ENCODE assay signal across 9 cellular contexts in the genomic region with DNA sequence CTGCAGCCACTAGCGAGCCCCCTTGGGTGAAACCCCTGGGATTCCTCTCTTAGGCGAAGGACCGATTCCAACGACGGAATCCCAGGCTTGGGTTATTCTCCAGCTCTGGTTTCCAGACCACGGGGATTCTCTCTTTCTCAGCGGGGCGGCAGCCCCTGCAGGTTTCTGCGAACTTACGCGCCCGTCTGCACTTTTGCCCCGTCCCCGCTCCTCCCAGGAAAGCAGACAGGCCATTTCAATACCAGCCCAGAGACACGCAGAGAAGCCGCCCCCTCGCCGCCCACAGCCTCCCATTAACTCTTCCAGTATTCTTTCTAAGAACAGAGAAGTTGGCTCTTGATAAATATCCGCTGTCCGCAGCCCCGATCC. TPM values are rescaled to one million over a fixed set of nuclear protein-coding genes. Genes with fewer than 3 reads are reported as not detected.
DNase-seq lines count a peak whose midpoint lies in the region; ATAC-seq, FAIRE-seq and TF ChIP-seq lines count a peak whose summit lies in the region.
"Had no signal": no experiment of that assay in that cellular context is flagged by ENCODE, and none has a peak within 500 bp of the region (broad histone marks: within the 10 kb centered on the region; RNA-seq: fewer than 3 reads in every experiment).

No MANE protein-coding gene starts in this region.

- H3K4me1 Mint-ChIP-seq in WTC11 = 0 out of 2 replicates have a peak, but pooled peaks cover 9% of the 10 kb centered on the region

- H3K36me3 Mint-ChIP-seq in WTC11 = peaks cover 10% of the 10 kb centered on the region

- TF ChIP-seq RAD21 in A549 (conservative IDR thresholded peaks at IDR 0.05 in 1 of 2, IDR thresholded peaks at IDR 0.05 in 1 of 2) = no peak

- H3K27me3 ChIP-seq in heart right ventricle = peaks cover 10 to 79% (median 59%) of the 10 kb centered on the region in 7 donors

- FAIRE-seq in A549 (lab: Jason Lieb, UNC) = no peak

- peaks cover 81% of the 10 kb centered on the region for H3K27me3 Mint-ChIP-seq in WTC11 (ENCODE audit: low read depth)

- H3K27ac ChIP-seq in A549 (no peak overlapping the region; a peak in 1 of 6 replicates), heart right ventricle (no peak overlapping the region)

- no peak overlapping the region for H3K27ac Mint-ChIP-seq in WTC11

- no peak for TF ChIP-seq EP300 in A549 (IDR thresholded peaks at IDR 0.05)

- TF ChIP-seq POLR2A in A549 (IDR thresholded peaks at IDR 0.05; ENCODE audit: low read length) = no peak

- peak overlapping the region; percentile 67 for H3K4me3 Mint-ChIP-seq in WTC11

- CTCF ChIA-PET in A549 (lab: Yijun Ruan, JAX) (interaction anchor here (1.1 kb wide), 1 partner anchor 1748 kb away, joined by 3 read pairs; no protein-coding TSS in a partner anchor), WTC11 (lab: Charles Lee) (interaction anchor here (0.7 to 1.8 kb wide), 2 partner anchors 224 to 965 kb away, joined by 3 to 8 read pairs; no protein-coding TSS in a partner anchor)

- peaks cover 28% of the 10 kb centered on the region for H3K9me3 Mint-ChIP-seq in WTC11

- intact Hi-C loops in heart right ventricle (cut with DNase I) = no loop called here

- POLR2A ChIA-PET in A549 (lab: Yijun Ruan, JAX) = no interaction called here
- POLR2A ChIA-PET in WTC11 (lab: Charles Lee) = no interaction called here

- H3K4me1 ChIP-seq in A549 (no peaks in the 10 kb centered on the region), heart right ventricle (peaks cover 0 to 12% (median 3%) of the 10 kb centered on the region in 9 donors)

- H3K9me3 ChIP-seq in A549 (no peaks in the 10 kb centered on the region), heart right ventricle (no peaks in the 10 kb centered on the region)

- in situ Hi-C loops in GM13977 (cut with MboI; ENCODE audit: low pct_unique_long_range_greater_than_20kb, low sequenced_read_pairs, unreplicated experiment) = no loop called here

- H3K4me2 ChIP-seq in A549 = peak overlapping the region; percentile 93

- no peak for TF ChIP-seq CTCF in A549 (IDR thresholded peaks at IDR 0.05)
- no peak for TF ChIP-seq CTCF in GM13977 (IDR thresholded peaks at IDR 0.05; ENCODE audit: extremely low read depth, insufficient read depth, missing control alignments)
- no peak for TF ChIP-seq CTCF in WTC11 (IDR thresholded peaks at IDR 0.05)
- TF ChIP-seq CTCF in heart right ventricle (IDR thresholded peaks at IDR 0.05) = no peak

- H3K36me3 ChIP-seq in heart right ventricle = no peaks in the 10 kb centered on the region

- WGBS in A549 (ENCODE audit: missing lambda C conversion rate) = 27% methylated on average over 19 of the region's 21 CpGs
- 1% methylated on average over 21 of the region's 21 CpGs for WGBS in heart right ventricle, 2 donors

- H3K4me3 ChIP-seq in A549 (peak overlapping the region; percentile 40), heart right ventricle (peak overlapping the region in 4 of 10 donors; percentile 11 to 41 (median 32))

- ATAC-seq in A549 (no peak), WTC11 (no peak), HG03097 (IDR thresholded peaks at IDR 0.05; ENCODE audit: low FRiP score, unreplicated experiment) (no peak), heart right ventricle (no peak)

- no peak for DNase-seq in A549 (ENCODE audit: low read depth in 1 of 2, low spot score in 1 of 2)
- DNase-seq in GM13977 (ENCODE audit: low spot score) = peak; percentile 36
- DNase-seq in WTC11 (ENCODE audit: low spot score) = peak; percentile 12
- DNase-seq in iPS-NIHi11 (ENCODE audit: low spot score) = peak; percentile 23
- DNase-seq in heart right ventricle = no peak
- no peak for DNase-seq in HuH-7.5 (ENCODE audit: low spot score)
- no peak for DNase-seq in NCI-H1436 (lab: John Stamatoyannopoulos, UW)

TF ChIP-seq in A549, 52 proteins besides CTCF, POLR2A, EP300 and RAD21:
- no peak for TF ChIP-seq MAZ (IDR thresholded peaks at IDR 0.05; ENCODE audit: borderline replicate concordance, low read depth, low read length)
- TF ChIP-seq, protein P1, sequence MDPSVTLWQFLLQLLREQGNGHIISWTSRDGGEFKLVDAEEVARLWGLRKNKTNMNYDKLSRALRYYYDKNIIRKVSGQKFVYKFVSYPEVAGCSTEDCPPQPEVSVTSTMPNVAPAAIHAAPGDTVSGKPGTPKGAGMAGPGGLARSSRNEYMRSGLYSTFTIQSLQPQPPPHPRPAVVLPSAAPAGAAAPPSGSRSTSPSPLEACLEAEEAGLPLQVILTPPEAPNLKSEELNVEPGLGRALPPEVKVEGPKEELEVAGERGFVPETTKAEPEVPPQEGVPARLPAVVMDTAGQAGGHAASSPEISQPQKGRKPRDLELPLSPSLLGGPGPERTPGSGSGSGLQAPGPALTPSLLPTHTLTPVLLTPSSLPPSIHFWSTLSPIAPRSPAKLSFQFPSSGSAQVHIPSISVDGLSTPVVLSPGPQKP (IDR thresholded peaks at IDR 0.05; ENCODE audit: low read depth, low read length) = no peak
- TF ChIP-seq ZSCAN20 (CRISPR knock-in tag; IDR thresholded peaks at IDR 0.05) = no peak

TF ChIP-seq in WTC11, 78 proteins besides CTCF, POLR2A, EP300 and RAD21 (continues in another document):
- no peak for TF ChIP-seq ETV6 (CRISPR knock-in tag; IDR thresholded peaks at IDR 0.05)
- no peak for TF ChIP-seq NR1H2 (CRISPR knock-in tag; IDR thresholded peaks at IDR 0.05)
- TF ChIP-seq, protein P2, sequence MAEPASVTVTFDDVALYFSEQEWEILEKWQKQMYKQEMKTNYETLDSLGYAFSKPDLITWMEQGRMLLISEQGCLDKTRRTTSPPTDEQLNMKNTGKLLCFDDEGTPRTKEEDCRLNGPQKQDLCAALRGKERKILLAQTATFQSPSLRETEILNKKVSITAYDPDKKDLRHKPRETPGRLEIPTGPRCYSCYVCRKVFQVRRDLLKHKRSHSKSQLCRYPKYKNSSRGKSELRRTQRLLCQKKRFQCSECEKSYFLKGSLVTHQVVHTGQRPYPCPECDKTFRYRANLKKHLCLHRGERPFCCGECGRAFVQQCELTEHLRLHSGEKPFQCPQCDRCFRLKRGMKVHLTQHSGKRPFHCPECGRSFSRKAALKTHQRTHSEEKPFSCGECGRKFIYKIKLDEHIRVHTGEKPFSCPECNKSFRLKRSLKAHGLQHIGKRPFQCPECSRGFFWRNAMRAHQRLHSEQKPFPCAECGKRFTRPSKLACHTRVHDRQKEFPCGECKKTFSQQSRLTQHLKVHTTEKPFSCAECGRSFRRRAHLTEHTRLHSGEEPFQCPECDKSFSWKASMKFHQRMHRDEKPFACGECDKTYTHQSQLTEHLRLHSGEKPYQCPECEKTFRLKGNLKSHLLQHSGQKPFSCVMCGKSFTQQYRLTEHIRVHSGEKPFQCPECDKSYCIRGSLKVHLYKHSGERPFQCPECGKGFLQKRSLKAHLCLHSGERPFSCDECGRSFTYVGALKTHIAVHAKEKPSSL (CRISPR knock-in tag; conservative IDR thresholded peaks at IDR 0.05) = no peak
- no peak for TF ChIP-seq RELA (CRISPR knock-in tag; IDR thresholded peaks at IDR 0.05; ENCODE audit: borderline replicate concordance)
- TF ChIP-seq, protein P3, sequence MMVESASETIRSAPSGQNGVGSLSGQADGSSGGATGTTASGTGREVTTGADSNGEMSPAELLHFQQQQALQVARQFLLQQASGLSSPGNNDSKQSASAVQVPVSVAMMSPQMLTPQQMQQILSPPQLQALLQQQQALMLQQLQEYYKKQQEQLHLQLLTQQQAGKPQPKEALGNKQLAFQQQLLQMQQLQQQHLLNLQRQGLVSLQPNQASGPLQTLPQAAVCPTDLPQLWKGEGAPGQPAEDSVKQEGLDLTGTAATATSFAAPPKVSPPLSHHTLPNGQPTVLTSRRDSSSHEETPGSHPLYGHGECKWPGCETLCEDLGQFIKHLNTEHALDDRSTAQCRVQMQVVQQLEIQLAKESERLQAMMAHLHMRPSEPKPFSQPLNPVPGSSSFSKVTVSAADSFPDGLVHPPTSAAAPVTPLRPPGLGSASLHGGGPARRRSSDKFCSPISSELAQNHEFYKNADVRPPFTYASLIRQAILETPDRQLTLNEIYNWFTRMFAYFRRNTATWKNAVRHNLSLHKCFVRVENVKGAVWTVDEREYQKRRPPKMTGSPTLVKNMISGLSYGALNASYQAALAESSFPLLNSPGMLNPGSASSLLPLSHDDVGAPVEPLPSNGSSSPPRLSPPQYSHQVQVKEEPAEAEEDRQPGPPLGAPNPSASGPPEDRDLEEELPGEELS (CRISPR knock-in tag; IDR thresholded peaks at IDR 0.05) = no peak
- TF ChIP-seq, protein P4, sequence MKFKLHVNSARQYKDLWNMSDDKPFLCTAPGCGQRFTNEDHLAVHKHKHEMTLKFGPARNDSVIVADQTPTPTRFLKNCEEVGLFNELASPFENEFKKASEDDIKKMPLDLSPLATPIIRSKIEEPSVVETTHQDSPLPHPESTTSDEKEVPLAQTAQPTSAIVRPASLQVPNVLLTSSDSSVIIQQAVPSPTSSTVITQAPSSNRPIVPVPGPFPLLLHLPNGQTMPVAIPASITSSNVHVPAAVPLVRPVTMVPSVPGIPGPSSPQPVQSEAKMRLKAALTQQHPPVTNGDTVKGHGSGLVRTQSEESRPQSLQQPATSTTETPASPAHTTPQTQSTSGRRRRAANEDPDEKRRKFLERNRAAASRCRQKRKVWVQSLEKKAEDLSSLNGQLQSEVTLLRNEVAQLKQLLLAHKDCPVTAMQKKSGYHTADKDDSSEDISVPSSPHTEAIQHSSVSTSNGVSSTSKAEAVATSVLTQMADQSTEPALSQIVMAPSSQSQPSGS (CRISPR knock-in tag; IDR thresholded peaks at IDR 0.05; ENCODE audit: borderline replicate concordance, low read depth) = no peak
- TF ChIP-seq TEAD1 (CRISPR knock-in tag; IDR thresholded peaks at IDR 0.05) = no peak
- TF ChIP-seq PRRX2 (CRISPR knock-in tag; IDR thresholded peaks at IDR 0.05) = no peak
- TF ChIP-seq, protein P5, sequence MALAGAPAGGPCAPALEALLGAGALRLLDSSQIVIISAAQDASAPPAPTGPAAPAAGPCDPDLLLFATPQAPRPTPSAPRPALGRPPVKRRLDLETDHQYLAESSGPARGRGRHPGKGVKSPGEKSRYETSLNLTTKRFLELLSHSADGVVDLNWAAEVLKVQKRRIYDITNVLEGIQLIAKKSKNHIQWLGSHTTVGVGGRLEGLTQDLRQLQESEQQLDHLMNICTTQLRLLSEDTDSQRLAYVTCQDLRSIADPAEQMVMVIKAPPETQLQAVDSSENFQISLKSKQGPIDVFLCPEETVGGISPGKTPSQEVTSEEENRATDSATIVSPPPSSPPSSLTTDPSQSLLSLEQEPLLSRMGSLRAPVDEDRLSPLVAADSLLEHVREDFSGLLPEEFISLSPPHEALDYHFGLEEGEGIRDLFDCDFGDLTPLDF (CRISPR knock-in tag; IDR thresholded peaks at IDR 0.05) = no peak

RNA-seq across cellular contexts. Expression of a gene that starts 1.2 kb away (rescaled TPM):
- 0.27 and 0.30 TPM in 2 replicates for polyA plus RNA-seq in A549 (2011; rRNA removed)
- 0.36 and 0.53 TPM in 2 replicates for polyA plus RNA-seq in A549 (2012; cell fraction: cytosol; rRNA removed)
- polyA plus RNA-seq in A549 (2012; cell fraction: nucleus; rRNA removed) = 0.49 and 0.99 TPM in 2 replicates
- polyA plus RNA-seq in A549 (2017; fragmentation: RNase III; extraction: RNeasy Plus Mini Kit Qiagen cat#74134 plus additional on column Dnase treatment) = 0.25 to 0.34 TPM (median 0.32 TPM) in 3 replicates
- polyA minus RNA-seq in A549 (2011; rRNA and poly(A)+ RNA removed) = 0.17 TPM in 1 of 2 replicates, not detected in the other
- total RNA-seq in WTC11 (2021) = not detected in 3 replicates
- under 1 TPM in 2 of 10 donors, not detected in 8; 0.29 to 0.45 TPM for total RNA-seq in heart right ventricle
- polyA plus RNA-seq in heart right ventricle = under 1 TPM in 1 of 2 donors, not detected in 1; 0.07 TPM
- total RNA-seq: T-helper 2 cell treated with Interferon-gamma antibody and Interleukin-4, amounts not matched to agents 100 ng/mL and 5 ng/mL, for 36 hours had no signal

Comparison
In these comparisons a context has a peak if more than half of its experiments do, and no peak if none do; other contexts are left out.
1. DNase-seq: peak in GM13977 (single experiment), WTC11 (single experiment) and iPS-NIHi11 (single experiment); none in A549 (0 of 2), heart right ventricle (0 of 2), HuH-7.5 (single experiment) and NCI-H1436 (single experiment).